In genomic region chr12:106724934-106725333, GRCh38 we compare ENCODE assay signal across 1 cellular context.
TF ChIP-seq lines count a peak whose summit lies in the region.

No MANE protein-coding gene starts in this region.

TF ChIP-seq in HEK293, 187 proteins besides CTCF, POLR2A, EP300 and RAD21 (continued from another document):
- no peak for TF ChIP-seq ZNF518A (tag by site-specific recombination; conservative IDR thresholded peaks at IDR 0.05; ENCODE audit: low read depth)
- TF ChIP-seq ZNF629 (tag by site-specific recombination; IDR thresholded peaks at IDR 0.05) = 0 out of 2 replicates have a peak, but pooled peaks have one; percentile 14
- peak; percentile 64; the same call in 1 of the 2 replicates for TF ChIP-seq MZF1 (tag by site-specific recombination; IDR thresholded peaks at IDR 0.05; ENCODE audit: borderline replicate concordance)
